24 cellular contexts compared by ENCODE assay signal in the genomic region with DNA sequence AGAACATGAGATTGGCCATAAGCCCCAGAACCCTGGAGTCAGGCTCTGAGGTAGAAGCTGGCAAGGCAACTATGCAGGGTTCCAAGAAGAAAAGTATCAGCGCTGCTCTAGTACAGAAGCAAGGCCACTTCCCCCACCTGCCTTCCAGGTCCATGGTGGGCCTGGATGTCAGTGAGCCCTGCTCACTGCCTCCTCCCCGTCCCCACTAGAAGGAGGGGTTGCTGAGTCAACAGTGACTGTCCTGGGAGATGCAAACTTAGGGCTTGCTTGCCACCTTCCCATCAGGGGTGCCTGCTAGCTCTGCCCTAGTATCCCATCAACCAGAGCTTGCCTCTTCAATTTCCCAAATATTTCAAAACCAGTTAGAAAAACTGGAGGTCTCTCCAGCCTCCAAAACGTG.
"Had no signal": no experiment of that assay in that cellular context is flagged by ENCODE, and none has a peak within 500 bp of the region (broad histone marks: within the 10 kb centered on the region; RNA-seq: fewer than 3 reads in every experiment).

No MANE protein-coding gene starts in this region.

- ATAC-seq: effector memory CD8-positive, alpha-beta T cell; left cardiac atrium; naive thymus-derived CD4-positive, alpha-beta T cell; pancreas; right lobe of liver; stimulated activated effector memory CD8-positive, alpha-beta T cell treated with anti-CD3 and anti-CD28 coated beads, Interleukin-12 subunit alpha, Interleukin-12 subunit beta, amount 100 ng/mL, for 72 hours had no signal

- H3K4me3 Mint-ChIP-seq: dendritic cell treated with granulocyte-macrophage colony-stimulating factor and Interleukin-4, amounts not matched to agents 40 ng/mL and 50 ng/mL, for 4 days; effector memory CD8-positive, alpha-beta T cell; immature natural killer cell; naive thymus-derived CD4-positive, alpha-beta T cell; nephron progenitor cell; stimulated activated effector memory CD8-positive, alpha-beta T cell treated with anti-CD3 and anti-CD28 coated beads, Interleukin-12 subunit alpha, Interleukin-12 subunit beta, amount 100 ng/mL, for 72 hours had no signal

- H3K27ac Mint-ChIP-seq: dendritic cell treated with granulocyte-macrophage colony-stimulating factor and Interleukin-4, amounts not matched to agents 40 ng/mL and 50 ng/mL, for 4 days; effector memory CD8-positive, alpha-beta T cell; immature natural killer cell; nephron progenitor cell; progenitor cell of endocrine pancreas; stimulated activated effector memory CD8-positive, alpha-beta T cell treated with anti-CD3 and anti-CD28 coated beads, Interleukin-12 subunit alpha, Interleukin-12 subunit beta, amount 100 ng/mL, for 72 hours had no signal

- H3K27me3 ChIP-seq: esophagus squamous epithelium, pancreas, right lobe of liver, suprapubic skin, tibial artery, upper lobe of right lung, vagina had no signal

- H3K36me3 ChIP-seq: right lobe of liver had no signal

- H3K4me1 ChIP-seq: upper lobe of right lung had no signal

- H3K4me3 ChIP-seq: esophagus squamous epithelium, left ventricle myocardium inferior, lung, pancreas, right lobe of liver, suprapubic skin, tibial artery, upper lobe of right lung, vagina had no signal

- H3K27ac ChIP-seq: esophagus squamous epithelium, left ventricle myocardium inferior, pancreas, suprapubic skin, tibial artery, upper lobe of right lung, vagina had no signal

- DNase-seq: effector memory CD8-positive, alpha-beta T cell; esophagus squamous epithelium; foreskin fibroblast; immature natural killer cell; kidney; left cardiac atrium; left ventricle myocardium inferior; naive thymus-derived CD4-positive, alpha-beta T cell; nephron progenitor cell; occipital lobe; pancreas; right lobe of liver; stimulated activated CD4-positive, alpha-beta T cell treated with anti-CD3 and anti-CD28 coated beads, Interleukin-4, amount 100 ng/mL, for 1 hour; stimulated activated CD8-positive, alpha-beta memory T cell treated with anti-CD3 and anti-CD28 coated beads, Interleukin-4, amount 100 ng/mL, for 48 hours; stimulated activated naive CD8-positive, alpha-beta T cell treated with anti-CD3 and anti-CD28 coated beads, Interleukin-15, Interleukin-2, amounts not matched to agents 100 U/mL and 50 U/mL, for 24 hours; tibial artery; upper lobe of right lung had no signal

- H3K27me3 Mint-ChIP-seq: dendritic cell treated with granulocyte-macrophage colony-stimulating factor and Interleukin-4, amounts not matched to agents 40 ng/mL and 50 ng/mL, for 4 days; effector memory CD8-positive, alpha-beta T cell; naive thymus-derived CD4-positive, alpha-beta T cell had no signal

- H3K9me3 ChIP-seq: esophagus squamous epithelium, left ventricle myocardium inferior, pancreas, right lobe of liver, suprapubic skin, tibial artery, upper lobe of right lung, vagina had no signal

- H3K9me3 Mint-ChIP-seq: dendritic cell treated with granulocyte-macrophage colony-stimulating factor and Interleukin-4, amounts not matched to agents 40 ng/mL and 50 ng/mL, for 4 days; effector memory CD8-positive, alpha-beta T cell; immature natural killer cell; naive thymus-derived CD4-positive, alpha-beta T cell; nephron progenitor cell; stimulated activated effector memory CD8-positive, alpha-beta T cell treated with anti-CD3 and anti-CD28 coated beads, Interleukin-12 subunit alpha, Interleukin-12 subunit beta, amount 100 ng/mL, for 72 hours had no signal

- FAIRE-seq: colon, kidney, pancreas had no signal
